In genomic region chr3:133999891-134000685, GRCh38 we compare ENCODE assay signal across 1 cellular context.
TF ChIP-seq lines count a peak whose summit lies in the region.

No MANE protein-coding gene starts in this region.

TF ChIP-seq in HEK293, 187 proteins besides CTCF, POLR2A, EP300 and RAD21:
- TF ChIP-seq PRDM10 (tag by site-specific recombination; IDR thresholded peaks at IDR 0.05), result peak; percentile 40; the same call in 1 of the 2 replicates
- TF ChIP-seq, protein P1, sequence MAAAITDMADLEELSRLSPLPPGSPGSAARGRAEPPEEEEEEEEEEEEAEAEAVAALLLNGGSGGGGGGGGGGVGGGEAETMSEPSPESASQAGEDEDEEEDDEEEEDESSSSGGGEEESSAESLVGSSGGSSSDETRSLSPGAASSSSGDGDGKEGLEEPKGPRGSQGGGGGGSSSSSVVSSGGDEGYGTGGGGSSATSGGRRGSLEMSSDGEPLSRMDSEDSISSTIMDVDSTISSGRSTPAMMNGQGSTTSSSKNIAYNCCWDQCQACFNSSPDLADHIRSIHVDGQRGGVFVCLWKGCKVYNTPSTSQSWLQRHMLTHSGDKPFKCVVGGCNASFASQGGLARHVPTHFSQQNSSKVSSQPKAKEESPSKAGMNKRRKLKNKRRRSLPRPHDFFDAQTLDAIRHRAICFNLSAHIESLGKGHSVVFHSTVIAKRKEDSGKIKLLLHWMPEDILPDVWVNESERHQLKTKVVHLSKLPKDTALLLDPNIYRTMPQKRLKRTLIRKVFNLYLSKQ (tag by site-specific recombination; IDR thresholded peaks at IDR 0.05; ENCODE audit: borderline replicate concordance), result no peak
